12 cellular contexts compared by ENCODE assay signal in genomic region chr12:116282371-116283286, GRCh38. TPM values are rescaled to one million over a fixed set of nuclear protein-coding genes. Genes with fewer than 3 reads are reported as not detected.
DNase-seq lines count a peak whose midpoint lies in the region; ATAC-seq and TF ChIP-seq lines count a peak whose summit lies in the region.
"Had no signal": no experiment of that assay in that cellular context is flagged by ENCODE, and none has a peak within 500 bp of the region (broad histone marks: within the 10 kb centered on the region; RNA-seq: fewer than 3 reads in every experiment).

No MANE protein-coding gene starts in this region.

- peak overlapping the region; percentile 68 for H2AFZ ChIP-seq in DND-41 (ENCODE audit: low read depth, low read length)

- H3K79me2 ChIP-seq in DND-41 (ENCODE audit: insufficient read depth, low read length) = no peaks in the 10 kb centered on the region

- no peaks in the 10 kb centered on the region for H4K20me1 ChIP-seq in DND-41 (ENCODE audit: insufficient read depth, low read length)

- no peaks in the 10 kb centered on the region for H3K27me3 ChIP-seq in DND-41 (ENCODE audit: insufficient read depth, low read length, poor library complexity)
- H3K27me3 ChIP-seq: tibial nerve had no signal

- H3K4me2 ChIP-seq in DND-41 (ENCODE audit: insufficient read depth, low read length) = peak overlapping the region; percentile 21; the same call in 1 of the 2 replicates

- no peaks in the 10 kb centered on the region for H3K36me3 ChIP-seq in DND-41 (ENCODE audit: insufficient read depth, low read length)
- H3K36me3 ChIP-seq: HAP-1, tibial nerve had no signal

- no peaks in the 10 kb centered on the region for H3K36me3 Mint-ChIP-seq in activated T-helper 2 cell treated with anti-CD3 and anti-CD28 coated beads, Interferon-gamma antibody, Interleukin-2, Interleukin-4, amounts not matched to agents 10 μg/mL and 5 μg/mL and 100 μg/mL, durations not matched to agents 14 hours and 24 hours and 36 hours (ENCODE audit: low read depth)
- no peaks in the 10 kb centered on the region for H3K36me3 Mint-ChIP-seq in natural killer cell treated with Interleukin-12 subunit alpha and Interleukin-12 subunit beta and Interleukin-15 and Interleukin-18, amount 100 ng/mL, for 72 hours

- DNase-seq in DND-41 (no peak), Kasumi-1 (lab: John Stamatoyannopoulos, UW) (peak; percentile 32 to 48), T1000 (lab: John Stamatoyannopoulos, UW) (no peak), epidermal melanocyte (ENCODE audit: insufficient read length, low spot score) (no peak)
- DNase-seq in activated T-helper 2 cell treated with anti-CD3 and anti-CD28 coated beads, Interferon-gamma antibody, Interleukin-2, Interleukin-4, amounts not matched to agents 10 μg/mL and 5 μg/mL and 100 μg/mL, durations not matched to agents 14 hours and 24 hours and 36 hours (ENCODE audit: low spot score) = no peak
- DNase-seq in natural killer cell treated with Interleukin-12 subunit alpha and Interleukin-12 subunit beta and Interleukin-15 and Interleukin-18, amount 100 ng/mL, for 72 hours (ENCODE audit: low spot score) = no peak
- DNase-seq: occipital lobe; stimulated activated CD4-positive, alpha-beta T cell treated with anti-CD3 and anti-CD28 coated beads, Interleukin-4, amount 100 ng/mL, for 1 hour had no signal

- TF ChIP-seq CTCF in DND-41 (IDR thresholded peaks at IDR 0.05; ENCODE audit: borderline replicate concordance, extremely low read depth, low read length, poor library complexity, severe bottlenecking) = no peak

- no peak overlapping the region for H3K9ac ChIP-seq in DND-41 (ENCODE audit: low read depth, low read length)

- peak overlapping the region; percentile 38 for H3K27ac ChIP-seq in DND-41 (ENCODE audit: low read length)
- H3K27ac ChIP-seq: tibial nerve had no signal

- H3K27me3 Mint-ChIP-seq in activated T-helper 2 cell treated with anti-CD3 and anti-CD28 coated beads, Interferon-gamma antibody, Interleukin-2, Interleukin-4, amounts not matched to agents 10 μg/mL and 5 μg/mL and 100 μg/mL, durations not matched to agents 14 hours and 24 hours and 36 hours (ENCODE audit: low read depth) = peaks cover 9% of the 10 kb centered on the region
- peaks cover 5 to 7% of the 10 kb centered on the region in 2 donors for H3K27me3 Mint-ChIP-seq in natural killer cell treated with Interleukin-12 subunit alpha and Interleukin-12 subunit beta and Interleukin-15 and Interleukin-18, amount 100 ng/mL, for 72 hours

- peak overlapping the region; percentile 62 for H3K27ac Mint-ChIP-seq in activated T-helper 2 cell treated with anti-CD3 and anti-CD28 coated beads, Interferon-gamma antibody, Interleukin-2, Interleukin-4, amounts not matched to agents 10 μg/mL and 5 μg/mL and 100 μg/mL, durations not matched to agents 14 hours and 24 hours and 36 hours
- H3K27ac Mint-ChIP-seq in natural killer cell treated with Interleukin-12 subunit alpha and Interleukin-12 subunit beta and Interleukin-15 and Interleukin-18, amount 100 ng/mL, for 72 hours = peak overlapping the region; percentile 10 to 71

- H3K4me1 ChIP-seq in DND-41 (ENCODE audit: insufficient read depth, low read length) = peaks cover 26% of the 10 kb centered on the region

- H3K4me3 Mint-ChIP-seq in activated T-helper 2 cell treated with anti-CD3 and anti-CD28 coated beads, Interferon-gamma antibody, Interleukin-2, Interleukin-4, amounts not matched to agents 10 μg/mL and 5 μg/mL and 100 μg/mL, durations not matched to agents 14 hours and 24 hours and 36 hours (ENCODE audit: low read depth) = peak overlapping the region; percentile 17
- peak overlapping the region; percentile 59 for H3K4me3 Mint-ChIP-seq in natural killer cell treated with Interleukin-12 subunit alpha and Interleukin-12 subunit beta and Interleukin-15 and Interleukin-18, amount 100 ng/mL, for 72 hours

- no peaks in the 10 kb centered on the region for H3K9me3 ChIP-seq in DND-41 (ENCODE audit: insufficient read depth, low read length, severe bottlenecking)
- H3K9me3 ChIP-seq: HAP-1, tibial nerve had no signal

- no peak overlapping the region for H3K4me3 ChIP-seq in DND-41 (ENCODE audit: low read depth in 1 of 2, low read length in 2 of 2)
- H3K4me3 ChIP-seq: HAP-1 had no signal

- ATAC-seq in DND-41 (ENCODE audit: insufficient read depth, low read depth) = no peak
- ATAC-seq in natural killer cell treated with Interleukin-12 subunit alpha and Interleukin-12 subunit beta and Interleukin-15 and Interleukin-18, amount 100 ng/mL, for 72 hours = no peak
- no peak for ATAC-seq in GM21619 (IDR thresholded peaks at IDR 0.05; ENCODE audit: unreplicated experiment)
- no peak for ATAC-seq in GM18907 (IDR thresholded peaks at IDR 0.05; ENCODE audit: unreplicated experiment)

- H3K4me1 Mint-ChIP-seq in activated T-helper 2 cell treated with anti-CD3 and anti-CD28 coated beads, Interferon-gamma antibody, Interleukin-2, Interleukin-4, amounts not matched to agents 10 μg/mL and 5 μg/mL and 100 μg/mL, durations not matched to agents 14 hours and 24 hours and 36 hours (ENCODE audit: low read depth) = peaks cover 23% of the 10 kb centered on the region
- peaks cover 21 to 23% of the 10 kb centered on the region in 2 donors for H3K4me1 Mint-ChIP-seq in natural killer cell treated with Interleukin-12 subunit alpha and Interleukin-12 subunit beta and Interleukin-15 and Interleukin-18, amount 100 ng/mL, for 72 hours (ENCODE audit: low read depth in 2 of 2)

- intact Hi-C loops in activated T-helper 2 cell treated with anti-CD3 and anti-CD28 coated beads, Interferon-gamma antibody, Interleukin-2, Interleukin-4, amounts not matched to agents 10 μg/mL and 5 μg/mL and 100 μg/mL, durations not matched to agents 14 hours and 24 hours and 36 hours (cut with micrococcal nuclease) = loop anchor here (2.0 to 5.0 kb wide), 2 partner anchors 42 to 95 kb away; no protein-coding TSS in a partner anchor

- no peaks in the 10 kb centered on the region for H3K9me3 Mint-ChIP-seq in activated T-helper 2 cell treated with anti-CD3 and anti-CD28 coated beads, Interferon-gamma antibody, Interleukin-2, Interleukin-4, amounts not matched to agents 10 μg/mL and 5 μg/mL and 100 μg/mL, durations not matched to agents 14 hours and 24 hours and 36 hours
- no peaks in the 10 kb centered on the region for H3K9me3 Mint-ChIP-seq in natural killer cell treated with Interleukin-12 subunit alpha and Interleukin-12 subunit beta and Interleukin-15 and Interleukin-18, amount 100 ng/mL, for 72 hours

RNA-seq across cellular contexts. Expression of gene MED13L, which starts 5.1 kb away (rescaled TPM):
- 49.0 and 52.5 TPM in 2 replicates for total RNA-seq in activated T-helper 2 cell treated with anti-CD3 and anti-CD28 coated beads, Interferon-gamma antibody, Interleukin-2, Interleukin-4, amounts not matched to agents 10 μg/mL and 5 μg/mL and 100 μg/mL, durations not matched to agents 14 hours and 24 hours and 36 hours
- total RNA-seq in natural killer cell treated with Interleukin-12 subunit alpha and Interleukin-12 subunit beta and Interleukin-15 and Interleukin-18, amount 100 ng/mL, for 72 hours = 100 to 1,000 TPM; 121 to 142 TPM

Comparison
In these comparisons a context has a peak if more than half of its experiments do, and no peak if none do; other contexts are left out.
1. DNase-seq: peak in Kasumi-1 (2 of 2); none in DND-41 (single experiment), activated T-helper 2 cell treated with anti-CD3 and anti-CD28 coated beads, Interferon-gamma antibody, Interleukin-2, Interleukin-4, amounts not matched to agents 10 μg/mL and 5 μg/mL and 100 μg/mL, durations not matched to agents 14 hours and 24 hours and 36 hours (single experiment), natural killer cell treated with Interleukin-12 subunit alpha and Interleukin-12 subunit beta and Interleukin-15 and Interleukin-18, amount 100 ng/mL, for 72 hours (single experiment), T1000 (single experiment) and epidermal melanocyte (single experiment).